15 cellular contexts compared by ENCODE assay signal in genomic region chr3:42549131-42549530, GRCh38. TPM values are rescaled to one million over a fixed set of nuclear protein-coding genes. Genes with fewer than 3 reads are reported as not detected.
DNase-seq lines count a peak whose midpoint lies in the region; ATAC-seq, FAIRE-seq and TF ChIP-seq lines count a peak whose summit lies in the region.
"Had no signal": no experiment of that assay in that cellular context is flagged by ENCODE, and none has a peak within 500 bp of the region (broad histone marks: within the 10 kb centered on the region; RNA-seq: fewer than 3 reads in every experiment).

No MANE protein-coding gene starts in this region.

- peaks cover 14% of the 10 kb centered on the region for H4K20me1 ChIP-seq in K562 (replicated peaks; ENCODE audit: control insufficient read depth, insufficient read depth, low read length)

- H3K4me2 ChIP-seq in K562 (ENCODE audit: insufficient read depth, low read length), result no peak overlapping the region

- peaks cover 48% of the 10 kb centered on the region for H3K36me3 ChIP-seq in K562 (ENCODE audit: control insufficient read depth, insufficient read depth, low read length)

- H3K27ac ChIP-seq in K562 (ENCODE audit: extremely low read depth, low read depth, low read length), result no peak overlapping the region
- H3K27ac ChIP-seq: 22Rv1 had no signal

- peaks cover 30% of the 10 kb centered on the region for H3K36me3 Mint-ChIP-seq in T-helper 1 cell treated with Interleukin-12 subunit alpha and Interleukin-12 subunit beta and Interleukin-4 antibody, amounts not matched to agents 30 μg/mL and 1 μg/mL, for 36 hours (ENCODE audit: low read depth)
- H3K36me3 Mint-ChIP-seq in stimulated activated effector memory CD8-positive, alpha-beta T cell treated with anti-CD3 and anti-CD28 coated beads, Interleukin-12 subunit alpha, Interleukin-12 subunit beta, amount 100 ng/mL, for 72 hours, result peaks cover 47% of the 10 kb centered on the region

- no peak overlapping the region for H3K4me3 Mint-ChIP-seq in T-helper 1 cell treated with Interleukin-12 subunit alpha and Interleukin-12 subunit beta and Interleukin-4 antibody, amounts not matched to agents 30 μg/mL and 1 μg/mL, for 36 hours
- H3K4me3 Mint-ChIP-seq in stimulated activated effector memory CD8-positive, alpha-beta T cell treated with anti-CD3 and anti-CD28 coated beads, Interleukin-12 subunit alpha, Interleukin-12 subunit beta, amount 100 ng/mL, for 72 hours, result no peak overlapping the region
- H3K4me3 Mint-ChIP-seq: H9 had no signal

- H3K79me2 ChIP-seq in K562 (ENCODE audit: control insufficient read depth, insufficient read depth, low read length), result no peaks in the 10 kb centered on the region

- H3K9me3 ChIP-seq in K562 (replicated peaks; ENCODE audit: control insufficient read depth, insufficient read depth, low read depth, low read length), result no peaks in the 10 kb centered on the region

- H3K27me3 ChIP-seq in K562 (ENCODE audit: control insufficient read depth in 2 of 2, insufficient read depth in 2 of 2, low read length in 2 of 2), result 0 out of 5 replicates have a peak, but pooled peaks cover 0 to 4% of the 10 kb centered on the region in 2 experiments

- no peak for TF ChIP-seq RAD21 in K562 (CRISPR knock-in tag; conservative IDR thresholded peaks at IDR 0.05 in 1 of 2, IDR thresholded peaks at IDR 0.05 in 1 of 2)

- in situ Hi-C loops in K562 (cut with MboI), result no loop called here

- no peak overlapping the region for H2AFZ ChIP-seq in K562 (ENCODE audit: low read depth, low read length)

- H3K9me3 Mint-ChIP-seq in T-helper 1 cell treated with Interleukin-12 subunit alpha and Interleukin-12 subunit beta and Interleukin-4 antibody, amounts not matched to agents 30 μg/mL and 1 μg/mL, for 36 hours, result no peaks in the 10 kb centered on the region
- H3K9me3 Mint-ChIP-seq in stimulated activated effector memory CD8-positive, alpha-beta T cell treated with anti-CD3 and anti-CD28 coated beads, Interleukin-12 subunit alpha, Interleukin-12 subunit beta, amount 100 ng/mL, for 72 hours, result no peaks in the 10 kb centered on the region
- H3K9me3 Mint-ChIP-seq: H9 had no signal

- POLR2A ChIA-PET in K562 (lab: Yijun Ruan, JAX), result interaction anchor here (0.7 to 0.8 kb wide), 2 partner anchors 12 to 55 kb away, joined by 4 read pairs; no protein-coding TSS in a partner anchor

- peak; percentile 12; the same call in 2 of the 3 replicates for ATAC-seq in K562
- no peak for ATAC-seq in stimulated activated effector memory CD8-positive, alpha-beta T cell treated with anti-CD3 and anti-CD28 coated beads, Interleukin-12 subunit alpha, Interleukin-12 subunit beta, amount 100 ng/mL, for 72 hours
- no peak for ATAC-seq in HG02623 (IDR thresholded peaks at IDR 0.05; ENCODE audit: unreplicated experiment)
- ATAC-seq in GM21619 (IDR thresholded peaks at IDR 0.05; ENCODE audit: unreplicated experiment), result no peak

- CTCF ChIA-PET in K562 (lab: Yijun Ruan, JAX; ENCODE audit: low intra/inter-chr PET ratio), result no interaction called here

- WGBS in K562 (ENCODE audit: insufficient coverage, low coverage, missing lambda C conversion rate), result 76% methylated on average over 2 of the region's 2 CpGs

- H3K9ac ChIP-seq in K562 (ENCODE audit: insufficient read depth in 1 of 2, low read depth in 2 of 2, low read length in 2 of 2), result no peak overlapping the region

- no peak for TF ChIP-seq CTCF in K562 (IDR thresholded peaks at IDR 0.05 in 2 of 3, conservative IDR thresholded peaks at IDR 0.05 in 1 of 3; ENCODE audit: insufficient read depth in 2 of 3, low read depth in 1 of 3, low read length in 3 of 3)

- H3K4me1 ChIP-seq in K562 (replicated peaks in 1 of 2; ENCODE audit: control insufficient read depth in 2 of 2, insufficient read depth in 2 of 2, low read length in 2 of 2), result no peaks in the 10 kb centered on the region

- no peak for TF ChIP-seq EP300 in K562 (IDR thresholded peaks at IDR 0.05; ENCODE audit: low read length)

- H3K4me1 Mint-ChIP-seq in T-helper 1 cell treated with Interleukin-12 subunit alpha and Interleukin-12 subunit beta and Interleukin-4 antibody, amounts not matched to agents 30 μg/mL and 1 μg/mL, for 36 hours (ENCODE audit: low read depth), result peaks cover 7% of the 10 kb centered on the region
- H3K4me1 Mint-ChIP-seq in stimulated activated effector memory CD8-positive, alpha-beta T cell treated with anti-CD3 and anti-CD28 coated beads, Interleukin-12 subunit alpha, Interleukin-12 subunit beta, amount 100 ng/mL, for 72 hours, result no peaks in the 10 kb centered on the region

- H3K27ac Mint-ChIP-seq in T-helper 1 cell treated with Interleukin-12 subunit alpha and Interleukin-12 subunit beta and Interleukin-4 antibody, amounts not matched to agents 30 μg/mL and 1 μg/mL, for 36 hours, result peak overlapping the region; percentile 17
- peak overlapping the region; percentile 65 for H3K27ac Mint-ChIP-seq in stimulated activated effector memory CD8-positive, alpha-beta T cell treated with anti-CD3 and anti-CD28 coated beads, Interleukin-12 subunit alpha, Interleukin-12 subunit beta, amount 100 ng/mL, for 72 hours

- intact Hi-C loops in K562 (cut with micrococcal nuclease), result loop anchor here (5.0 kb wide), 1 partner anchor 317 kb away; no protein-coding TSS in a partner anchor

- no peak overlapping the region for H3K4me3 ChIP-seq in K562

- H3K9me1 ChIP-seq in K562 (ENCODE audit: control insufficient read depth, insufficient read depth, low read length), result no peaks in the 10 kb centered on the region

- no peak for FAIRE-seq in K562 (lab: Jason Lieb, UNC)
- FAIRE-seq in RCC 7860 (lab: Jason Lieb, UNC), result no peak
- FAIRE-seq: GM12892 had no signal

- H3K27me3 Mint-ChIP-seq in T-helper 1 cell treated with Interleukin-12 subunit alpha and Interleukin-12 subunit beta and Interleukin-4 antibody, amounts not matched to agents 30 μg/mL and 1 μg/mL, for 36 hours (ENCODE audit: low read depth), result no peaks in the 10 kb centered on the region

- DNase-seq in T-helper 1 cell (no peak), D341Med (ENCODE audit: low spot score) (peak; percentile 5), K562 (ENCODE audit: extremely low read depth in 1 of 4, low spot score in 3 of 4) (no peak), RCC 7860 (ENCODE audit: low spot score) (no peak)
- no peak for DNase-seq in stimulated activated effector memory CD8-positive, alpha-beta T cell treated with anti-CD3 and anti-CD28 coated beads, Interleukin-12 subunit alpha, Interleukin-12 subunit beta, amount 100 ng/mL, for 72 hours (ENCODE audit: low spot score in 2 of 2)
- DNase-seq: DMS 273 treated with DMSO at 0.1 percent for 48 hours, DMS79, GOT3, H9 had no signal

- no TSS peak for BruUV-seq in K562 (replicated peaks; lab: Mats Ljungman, UMichigan)

- 0 out of 2 replicates have a peak, but pooled peaks have one; percentile 12 for TF ChIP-seq POLR2A in K562 (conservative IDR thresholded peaks at IDR 0.05)

RNA-seq across cellular contexts. Expression of gene SEC22C, which starts 32.6 kb away (rescaled TPM):
- 34.9 and 62.9 TPM in 2 replicates for total RNA-seq in K562 (2011; cell fraction: chromatin; rRNA removed; ENCODE audit: low replicate concordance)
- total RNA-seq in K562 (2011; cell fraction: nucleolus; rRNA removed), result 32.7 and 35.5 TPM in 2 replicates
- total RNA-seq in K562 (2011; cell fraction: nucleoplasm; rRNA removed), result 48.1 and 67.3 TPM in 2 replicates
- total RNA-seq in K562 (2014; rRNA removed) (44.8 and 49.8 TPM in 2 replicates), K562 (2014; rRNA removed; fragmentation: Illumina TruSeq; extraction: Trizol) (62.4 and 63.6 TPM in 2 replicates), K562 (2015; rRNA removed; fragmentation: Illumina TruSeq; extraction: Trizol) (68.4 and 68.7 TPM in 2 replicates), K562 (2021) (50.7 and 50.8 TPM in 2 replicates)
- polyA plus RNA-seq in K562 (2011; rRNA removed) (60.5 and 64.5 TPM in 2 replicates), K562 (2014; fragmentation: Illumina TruSeq; extraction: Trizol) (58.5 and 59.8 TPM in 2 replicates), K562 (2014; fragmentation: Nextera tagmentation; extraction: Ambion mirVana) (10 to 100 TPM; 35.6 to 41.3 TPM), K562 (2014; rRNA removed) (45.9 and 54.5 TPM in 2 replicates)
- 31.6 and 53.4 TPM in 2 replicates for polyA plus RNA-seq in K562 (2011; cell fraction: cytosol; rRNA removed)
- 36.9 and 47.6 TPM in 2 replicates for polyA plus RNA-seq in K562 (2011; cell fraction: nucleus; rRNA removed)
- 55.2 and 56.3 TPM in 2 replicates for polyA plus RNA-seq in K562 (2012)
- 40.6 and 42.7 TPM in 2 replicates for polyA minus RNA-seq in K562 (2011; rRNA and poly(A)+ RNA removed)
- polyA minus RNA-seq in K562 (2011; cell fraction: cytosol; rRNA and poly(A)+ RNA removed), result 17.8 and 22.0 TPM in 2 replicates
- 15.6 and 16.9 TPM in 2 replicates for polyA minus RNA-seq in K562 (2011; cell fraction: nucleus; rRNA and poly(A)+ RNA removed)

RNA-seq across cellular contexts. Expression of gene SS18L2, which starts 41.5 kb away (rescaled TPM):
- total RNA-seq in K562 (2011; cell fraction: chromatin; rRNA removed; ENCODE audit: low replicate concordance), result 28.8 and 30.7 TPM in 2 replicates
- 24.3 and 25.5 TPM in 2 replicates for total RNA-seq in K562 (2011; cell fraction: nucleolus; rRNA removed)
- total RNA-seq in K562 (2011; cell fraction: nucleoplasm; rRNA removed), result 32.2 and 45.8 TPM in 2 replicates
- total RNA-seq in K562 (2014; rRNA removed), result 51.4 and 75.9 TPM in 2 replicates
- 70.0 and 77.2 TPM in 2 replicates for total RNA-seq in K562 (2014; rRNA removed; fragmentation: Illumina TruSeq; extraction: Trizol)
- 65.6 and 78.0 TPM in 2 replicates for total RNA-seq in K562 (2015; rRNA removed; fragmentation: Illumina TruSeq; extraction: Trizol)
- total RNA-seq in K562 (2021), result 68.6 and 77.8 TPM in 2 replicates
- 117 and 144 TPM in 2 replicates for polyA plus RNA-seq in K562 (2011; rRNA removed)
- polyA plus RNA-seq in K562 (2011; cell fraction: cytosol; rRNA removed), result 31.8 and 55.1 TPM in 2 replicates
- polyA plus RNA-seq in K562 (2011; cell fraction: nucleus; rRNA removed), result 36.1 and 57.1 TPM in 2 replicates
- 73.8 and 106 TPM in 2 replicates for polyA plus RNA-seq in K562 (2012)
- 72.2 and 78.0 TPM in 2 replicates for polyA plus RNA-seq in K562 (2014; fragmentation: Illumina TruSeq; extraction: Trizol)
- 100 to 1,000 TPM; 275 to 324 TPM for polyA plus RNA-seq in K562 (2014; fragmentation: Nextera tagmentation; extraction: Ambion mirVana)
- polyA plus RNA-seq in K562 (2014; rRNA removed), result 99.2 and 99.4 TPM in 2 replicates
- 31.2 and 35.5 TPM in 2 replicates for polyA minus RNA-seq in K562 (2011; rRNA and poly(A)+ RNA removed)
- polyA minus RNA-seq in K562 (2011; cell fraction: cytosol; rRNA and poly(A)+ RNA removed), result 8.1 and 16.6 TPM in 2 replicates
- 12.7 and 17.9 TPM in 2 replicates for polyA minus RNA-seq in K562 (2011; cell fraction: nucleus; rRNA and poly(A)+ RNA removed)

RNA-seq across cellular contexts. Expression of gene VIPR1, which starts 46.7 kb away (rescaled TPM):
- 0.44 and 0.55 TPM in 2 replicates for total RNA-seq in K562 (2011; cell fraction: chromatin; rRNA removed; ENCODE audit: low replicate concordance)
- total RNA-seq in K562 (2011; cell fraction: nucleolus; rRNA removed), result 0.13 and 0.67 TPM in 2 replicates
- total RNA-seq in K562 (2011; cell fraction: nucleoplasm; rRNA removed), result 0.53 and 0.73 TPM in 2 replicates
- total RNA-seq in K562 (2014; rRNA removed) (0.09 TPM in 1 of 2 replicates, not detected in the other), K562 (2014; rRNA removed; fragmentation: Illumina TruSeq; extraction: Trizol) (0.04 and 0.10 TPM in 2 replicates), K562 (2015; rRNA removed; fragmentation: Illumina TruSeq; extraction: Trizol) (0.11 and 0.14 TPM in 2 replicates), K562 (2021) (0.34 and 0.38 TPM in 2 replicates)
- polyA plus RNA-seq in K562 (2011; rRNA removed) (0.15 and 0.21 TPM in 2 replicates), K562 (2014; fragmentation: Illumina TruSeq; extraction: Trizol) (0.06 TPM in 1 of 2 replicates, not detected in the other), K562 (2014; fragmentation: Nextera tagmentation; extraction: Ambion mirVana) (not detected), K562 (2014; rRNA removed) (not detected in 2 replicates)
- 0.30 TPM in 1 of 2 replicates, not detected in the other for polyA plus RNA-seq in K562 (2011; cell fraction: cytosol; rRNA removed)
- 0.21 and 1.7 TPM in 2 replicates for polyA plus RNA-seq in K562 (2011; cell fraction: nucleus; rRNA removed)
- 0.13 and 0.35 TPM in 2 replicates for polyA plus RNA-seq in K562 (2012)
- polyA minus RNA-seq in K562 (2011; rRNA and poly(A)+ RNA removed), result 0.21 TPM in 1 of 2 replicates, not detected in the other
- polyA minus RNA-seq in K562 (2011; cell fraction: cytosol; rRNA and poly(A)+ RNA removed), result not detected in 2 replicates
- 0.22 and 0.40 TPM in 2 replicates for polyA minus RNA-seq in K562 (2011; cell fraction: nucleus; rRNA and poly(A)+ RNA removed)
- polyA plus RNA-seq: BJ had no signal

RNA-seq across cellular contexts. Expression of gene NKTR, which starts 51.4 kb away (rescaled TPM):
- 253 and 1,006 TPM in 2 replicates for total RNA-seq in K562 (2011; cell fraction: chromatin; rRNA removed; ENCODE audit: low replicate concordance)
- total RNA-seq in K562 (2011; cell fraction: nucleolus; rRNA removed), result 104 and 168 TPM in 2 replicates
- total RNA-seq in K562 (2011; cell fraction: nucleoplasm; rRNA removed), result 377 and 604 TPM in 2 replicates
- total RNA-seq in K562 (2014; rRNA removed) (48.0 and 51.5 TPM in 2 replicates), K562 (2014; rRNA removed; fragmentation: Illumina TruSeq; extraction: Trizol) (117 and 120 TPM in 2 replicates), K562 (2015; rRNA removed; fragmentation: Illumina TruSeq; extraction: Trizol) (94.1 and 104 TPM in 2 replicates), K562 (2021) (67.4 and 70.3 TPM in 2 replicates)
- polyA plus RNA-seq in K562 (2011; rRNA removed) (123 and 130 TPM in 2 replicates), K562 (2014; fragmentation: Illumina TruSeq; extraction: Trizol) (76.5 and 95.7 TPM in 2 replicates), K562 (2014; fragmentation: Nextera tagmentation; extraction: Ambion mirVana) (10 to 100 TPM; 19.7 to 30.2 TPM), K562 (2014; rRNA removed) (84.5 and 92.6 TPM in 2 replicates)
- 9.2 and 26.9 TPM in 2 replicates for polyA plus RNA-seq in K562 (2011; cell fraction: cytosol; rRNA removed)
- polyA plus RNA-seq in K562 (2011; cell fraction: nucleus; rRNA removed), result 284 and 370 TPM in 2 replicates
- 39.4 and 56.1 TPM in 2 replicates for polyA plus RNA-seq in K562 (2012)
- polyA minus RNA-seq in K562 (2011; rRNA and poly(A)+ RNA removed), result 140 and 209 TPM in 2 replicates
- polyA minus RNA-seq in K562 (2011; cell fraction: cytosol; rRNA and poly(A)+ RNA removed), result 19.9 and 20.4 TPM in 2 replicates
- 246 and 455 TPM in 2 replicates for polyA minus RNA-seq in K562 (2011; cell fraction: nucleus; rRNA and poly(A)+ RNA removed)
